20 cellular contexts compared by ENCODE assay signal in genomic region chr2:174491947-174492346, GRCh38. TPM values are rescaled to one million over a fixed set of nuclear protein-coding genes. Genes with fewer than 3 reads are reported as not detected.
A peak's percentile ranks its signal among the peaks of the same experiment; 100 is the strongest.
DNase-seq lines count a peak whose midpoint lies in the region; ATAC-seq and FAIRE-seq lines count a peak whose summit lies in the region.
"Had no signal": no experiment of that assay in that cellular context is flagged by ENCODE, and none has a peak within 500 bp of the region (broad histone marks: within the 10 kb centered on the region; RNA-seq: fewer than 3 reads in every experiment).

No MANE protein-coding gene starts in this region.

- no peaks in the 10 kb centered on the region for H3K27me3 Mint-ChIP-seq in stimulated activated naive CD8-positive, alpha-beta T cell treated with anti-CD3 and anti-CD28 coated beads, Interleukin-15, Interleukin-2, amounts not matched to agents 100 ng/mL and 50 ng/mL, for 24 hours
- no peaks in the 10 kb centered on the region for H3K27me3 Mint-ChIP-seq in T-helper 17 cell
- H3K27me3 Mint-ChIP-seq in effector memory CD8-positive, alpha-beta T cell = no peaks in the 10 kb centered on the region

- no peaks in the 10 kb centered on the region for H3K9me3 ChIP-seq in T-helper 17 cell (ENCODE audit: control insufficient read depth, low read length, poor library complexity, severe bottlenecking)
- H3K9me3 ChIP-seq: colonic mucosa, heart right ventricle, left ventricle myocardium inferior, SJCRH30 had no signal

- DNase-seq in stimulated activated naive CD8-positive, alpha-beta T cell treated with anti-CD3 and anti-CD28 coated beads, Interleukin-15, Interleukin-2, amounts not matched to agents 100 U/mL and 50 U/mL, for 24 hours = no peak
- DNase-seq in T-helper 17 cell (no peak), dermis blood vessel endothelial cell (no peak), SW 1271 (lab: John Stamatoyannopoulos, UW) (no peak), HTR-8/SVneo (ENCODE audit: insufficient read length, low spot score) (no peak)
- no peak for DNase-seq in effector memory CD8-positive, alpha-beta T cell
- DNase-seq: brain microvascular endothelial cell, colonic mucosa, heart right ventricle, left ventricle myocardium inferior, NCI-H1694 treated with DMSO at 0.1 percent for 48 hours, NCI-H2227 treated with DMSO at 0.1 percent for 48 hours, SJCRH30, trophoblast cell had no signal

- FAIRE-seq in HTR-8/SVneo (lab: Jason Lieb, UNC) = no peak
- FAIRE-seq: H1, K562 had no signal

- H3K36me3 Mint-ChIP-seq in stimulated activated naive CD8-positive, alpha-beta T cell treated with anti-CD3 and anti-CD28 coated beads, Interleukin-15, Interleukin-2, amounts not matched to agents 100 ng/mL and 50 ng/mL, for 24 hours (ENCODE audit: low read depth) = no peaks in the 10 kb centered on the region
- H3K36me3 Mint-ChIP-seq in T-helper 17 cell (ENCODE audit: low read depth) = no peaks in the 10 kb centered on the region
- H3K36me3 Mint-ChIP-seq in effector memory CD8-positive, alpha-beta T cell (ENCODE audit: insufficient read depth) = peaks cover 18% of the 10 kb centered on the region

- ATAC-seq in stimulated activated naive CD8-positive, alpha-beta T cell treated with anti-CD3 and anti-CD28 coated beads, Interleukin-15, Interleukin-2, amounts not matched to agents 100 U/mL and 50 U/mL, for 24 hours = no peak
- ATAC-seq in T-helper 17 cell = no peak
- ATAC-seq in effector memory CD8-positive, alpha-beta T cell (replicated peaks) = no peak
- ATAC-seq: activated CD4-positive, CD25-positive, alpha-beta regulatory T cell treated with anti-CD3 and anti-CD28 coated beads, Interleukin-2, amount 50 U/mL, for 24 hours; heart right ventricle; K562; PC-3 had no signal

- H3K9me3 Mint-ChIP-seq in stimulated activated naive CD8-positive, alpha-beta T cell treated with anti-CD3 and anti-CD28 coated beads, Interleukin-15, Interleukin-2, amounts not matched to agents 100 ng/mL and 50 ng/mL, for 24 hours = no peaks in the 10 kb centered on the region
- peaks cover 0 to 5% of the 10 kb centered on the region in 2 donors for H3K9me3 Mint-ChIP-seq in effector memory CD8-positive, alpha-beta T cell

- H3K4me3 Mint-ChIP-seq in stimulated activated naive CD8-positive, alpha-beta T cell treated with anti-CD3 and anti-CD28 coated beads, Interleukin-15, Interleukin-2, amounts not matched to agents 100 ng/mL and 50 ng/mL, for 24 hours = peak overlapping the region; percentile 15
- peak overlapping the region; percentile 76 for H3K4me3 Mint-ChIP-seq in T-helper 17 cell
- H3K4me3 Mint-ChIP-seq in effector memory CD8-positive, alpha-beta T cell = peak overlapping the region; percentile 37 to 84

- no peak overlapping the region for H3K27ac Mint-ChIP-seq in stimulated activated naive CD8-positive, alpha-beta T cell treated with anti-CD3 and anti-CD28 coated beads, Interleukin-15, Interleukin-2, amounts not matched to agents 100 ng/mL and 50 ng/mL, for 24 hours
- peak overlapping the region; percentile 99 for H3K27ac Mint-ChIP-seq in T-helper 17 cell
- H3K27ac Mint-ChIP-seq in effector memory CD8-positive, alpha-beta T cell = peak overlapping the region; percentile 97 to 98
- H3K27ac Mint-ChIP-seq: progenitor cell of endocrine pancreas had no signal

- peaks cover 91% of the 10 kb centered on the region for H3K4me1 Mint-ChIP-seq in stimulated activated naive CD8-positive, alpha-beta T cell treated with anti-CD3 and anti-CD28 coated beads, Interleukin-15, Interleukin-2, amounts not matched to agents 100 ng/mL and 50 ng/mL, for 24 hours (ENCODE audit: low read depth)
- peaks cover 58% of the 10 kb centered on the region for H3K4me1 Mint-ChIP-seq in T-helper 17 cell
- H3K4me1 Mint-ChIP-seq in effector memory CD8-positive, alpha-beta T cell (ENCODE audit: low read depth in 2 of 2) = peaks cover 44 to 50% of the 10 kb centered on the region in 2 donors

RNA-seq across cellular contexts. Expression of gene GPR155, which starts 5.1 kb away (rescaled TPM):
- total RNA-seq in T-helper 17 cell (10 to 100 TPM; 14.0 to 16.7 TPM), dermis blood vessel endothelial cell (0.93 and 1.0 TPM in 2 replicates)

Comparison
In these comparisons a context has a peak if more than half of its experiments do, and no peak if none do; other contexts are left out.
1. H3K4me3 Mint-ChIP-seq: peak in every context shown above with its lines; median percentile 76 in T-helper 17 cell; 60 in effector memory CD8-positive, alpha-beta T cell; 15 in stimulated activated naive CD8-positive, alpha-beta T cell treated with anti-CD3 and anti-CD28 coated beads, Interleukin-15, Interleukin-2, amounts not matched to agents 100 ng/mL and 50 ng/mL, for 24 hours.